Comparison of ENCODE assay signal across 10 cellular contexts in the genomic region with DNA sequence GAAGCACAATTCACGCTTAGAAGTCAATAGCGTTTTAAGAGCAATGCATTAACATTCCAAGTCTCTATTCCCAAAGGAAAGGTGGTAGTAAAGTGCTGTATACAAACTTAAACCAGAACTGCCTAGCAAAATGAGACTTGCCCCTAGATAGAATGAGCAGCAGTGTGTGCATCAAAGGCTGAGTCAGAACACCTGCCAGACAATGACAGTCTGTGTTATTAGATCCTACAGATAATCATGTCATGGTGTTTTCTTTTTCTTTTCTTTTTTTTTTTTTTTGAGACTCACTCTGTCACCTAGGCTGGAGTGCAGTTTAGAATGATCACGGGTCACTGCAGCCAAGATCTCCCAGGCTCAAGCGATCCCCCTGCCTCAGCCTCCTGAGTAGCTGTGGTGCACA. TPM values are rescaled to one million over a fixed set of nuclear protein-coding genes. Genes with fewer than 3 reads are reported as not detected.
DNase-seq lines count a peak whose midpoint lies in the region; ATAC-seq, FAIRE-seq and TF ChIP-seq lines count a peak whose summit lies in the region.
"Had no signal": no experiment of that assay in that cellular context is flagged by ENCODE, and none has a peak within 500 bp of the region (broad histone marks: within the 10 kb centered on the region; RNA-seq: fewer than 3 reads in every experiment).

No MANE protein-coding gene starts in this region.

- H3K4me2 ChIP-seq in DND-41 (ENCODE audit: insufficient read depth, low read length) = peak overlapping the region; percentile 90
- H3K4me2 ChIP-seq in neural progenitor cell = peak overlapping the region; percentile 98

- no peak overlapping the region for H2AFZ ChIP-seq in DND-41 (ENCODE audit: low read depth, low read length)
- no peak overlapping the region for H2AFZ ChIP-seq in neural progenitor cell (replicated peaks)

- H3K27ac ChIP-seq in DND-41 (ENCODE audit: low read length) (no peak overlapping the region), neural progenitor cell (no peak overlapping the region)

- H3K36me3 Mint-ChIP-seq in neural progenitor cell = peaks cover 15% of the 10 kb centered on the region

- DNase-seq in DND-41 = no peak
- DNase-seq in NT2/D1 (ENCODE audit: low read depth, low spot score) = no peak
- no peak for DNase-seq in neural progenitor cell (ENCODE audit: low spot score)
- no peak for DNase-seq in HCEC 1CT
- DNase-seq in RCC 7860 (ENCODE audit: low spot score) = no peak
- DNase-seq in NCI-H1105 treated with DMSO at 0.1 percent for 48 hours (lab: John Stamatoyannopoulos, UW) = no peak

- H4K20me1 ChIP-seq in DND-41 (ENCODE audit: insufficient read depth, low read length) (peaks cover 7% of the 10 kb centered on the region; the same call in 1 of the 2 replicates), neural progenitor cell (ENCODE audit: low read depth) (peaks cover 27% of the 10 kb centered on the region)

- peaks cover 3% of the 10 kb centered on the region for H3K27me3 Mint-ChIP-seq in neural progenitor cell (ENCODE audit: insufficient read depth, low read depth)

- no peaks in the 10 kb centered on the region for H3K27me3 ChIP-seq in DND-41 (ENCODE audit: insufficient read depth, low read length, poor library complexity)
- H3K27me3 ChIP-seq in NT2/D1 (ENCODE audit: insufficient read depth, insufficient read length) = no peaks in the 10 kb centered on the region
- no peaks in the 10 kb centered on the region for H3K27me3 ChIP-seq in endocrine pancreas (ENCODE audit: control insufficient read depth, insufficient read depth, low read length)
- H3K27me3 ChIP-seq in neural progenitor cell = no peaks in the 10 kb centered on the region

- H3F3A ChIP-seq in neural progenitor cell (ENCODE audit: low read depth) = no peaks in the 10 kb centered on the region

- TF ChIP-seq CTCF in DND-41 (IDR thresholded peaks at IDR 0.05; ENCODE audit: borderline replicate concordance, extremely low read depth, low read length, poor library complexity, severe bottlenecking) (no peak), neural progenitor cell (IDR thresholded peaks at IDR 0.05) (no peak)

- H3K9ac ChIP-seq in DND-41 (ENCODE audit: low read depth, low read length) (peak overlapping the region; percentile 83), NT2/D1 (ENCODE audit: insufficient read length, low read depth) (peak overlapping the region; percentile 94), endocrine pancreas (ENCODE audit: control insufficient read depth, insufficient read depth, low read length) (peak overlapping the region; percentile 12), neural progenitor cell (no peak overlapping the region)

- no peak overlapping the region for H3K27ac Mint-ChIP-seq in neural progenitor cell

- H3K4me3 Mint-ChIP-seq in neural progenitor cell = peak overlapping the region; percentile 99

- FAIRE-seq in RCC 7860 (lab: Jason Lieb, UNC) = no peak

- H3K4me1 ChIP-seq in DND-41 (ENCODE audit: insufficient read depth, low read length) (peaks cover 32% of the 10 kb centered on the region), NT2/D1 (ENCODE audit: insufficient read depth, insufficient read length) (no peaks in the 10 kb centered on the region), endocrine pancreas (ENCODE audit: control insufficient read depth, insufficient read depth, low read length) (peaks cover 14% of the 10 kb centered on the region), neural progenitor cell (peaks cover 7% of the 10 kb centered on the region)

- H3K4me3 ChIP-seq in DND-41 (ENCODE audit: low read depth in 1 of 2, low read length in 2 of 2) (peak overlapping the region; percentile 88 to 96; a peak in 3 of 4 replicates), NT2/D1 (ENCODE audit: insufficient read length, low read depth) (peak overlapping the region; percentile 88), endocrine pancreas (ENCODE audit: control insufficient read depth, insufficient read depth, low read length) (peak overlapping the region; percentile 93), neural progenitor cell (peak overlapping the region; percentile 88)

- H3K9me3 Mint-ChIP-seq in neural progenitor cell = no peaks in the 10 kb centered on the region

- H3K79me2 ChIP-seq in DND-41 (ENCODE audit: insufficient read depth, low read length) (peaks cover 40% of the 10 kb centered on the region), neural progenitor cell (ENCODE audit: low read depth) (peaks cover 34% of the 10 kb centered on the region)

- ATAC-seq in DND-41 (ENCODE audit: insufficient read depth, low read depth) (0 out of 3 replicates have a peak, but pooled peaks have one; percentile 24), HG02678 (IDR thresholded peaks at IDR 0.05; ENCODE audit: unreplicated experiment) (no peak)

- H3K4me1 Mint-ChIP-seq in neural progenitor cell = peaks cover 25% of the 10 kb centered on the region

- peaks cover 40% of the 10 kb centered on the region for H3K36me3 ChIP-seq in DND-41 (ENCODE audit: insufficient read depth, low read length)
- H3K36me3 ChIP-seq in NT2/D1 (ENCODE audit: insufficient read depth, insufficient read length, low read length) = peaks cover 51% of the 10 kb centered on the region
- H3K36me3 ChIP-seq in endocrine pancreas (ENCODE audit: control insufficient read depth, insufficient read depth, low read length) = peaks cover 5% of the 10 kb centered on the region
- H3K36me3 ChIP-seq in neural progenitor cell = peaks cover 4% of the 10 kb centered on the region

- no peaks in the 10 kb centered on the region for H3K9me3 ChIP-seq in DND-41 (ENCODE audit: insufficient read depth, low read length, severe bottlenecking)
- no peaks in the 10 kb centered on the region for H3K9me3 ChIP-seq in NT2/D1 (ENCODE audit: insufficient read depth, low read length)
- H3K9me3 ChIP-seq in endocrine pancreas (ENCODE audit: control insufficient read depth, low read length) = no peaks in the 10 kb centered on the region
- no peaks in the 10 kb centered on the region for H3K9me3 ChIP-seq in neural progenitor cell (ENCODE audit: low read depth)

RNA-seq across cellular contexts. Expression of a gene that starts 1.6 kb away (rescaled TPM):
- 162 and 215 TPM in 2 replicates for total RNA-seq in neural progenitor cell (ENCODE audit: low replicate concordance)

RNA-seq across cellular contexts. Expression of a gene that starts 52.8 kb away (rescaled TPM):
- total RNA-seq in neural progenitor cell (ENCODE audit: low replicate concordance) = 0.09 TPM in 1 of 2 replicates, not detected in the other
- total RNA-seq: pulmonary artery endothelial cell, RPMI7951 had no signal

RNA-seq across cellular contexts. Expression of a gene that starts 53.8 kb away (rescaled TPM):
- total RNA-seq in neural progenitor cell (ENCODE audit: low replicate concordance) = not detected in 2 replicates
- total RNA-seq: pulmonary artery endothelial cell, RPMI7951 had no signal
